In genomic region chr6:117272886-117273285, GRCh38 we compare ENCODE assay signal across 25 cellular contexts. TPM values are rescaled to one million over a fixed set of nuclear protein-coding genes. Genes with fewer than 3 reads are reported as not detected.
DNase-seq lines count a peak whose midpoint lies in the region; ATAC-seq and TF ChIP-seq lines count a peak whose summit lies in the region.
"Had no signal": no experiment of that assay in that cellular context is flagged by ENCODE, and none has a peak within 500 bp of the region (broad histone marks: within the 10 kb centered on the region; RNA-seq: fewer than 3 reads in every experiment).

No MANE protein-coding gene starts in this region.

- TF ChIP-seq CTCF in MM.1S (IDR thresholded peaks at IDR 0.05; ENCODE audit: low read length) (no peak), gastrocnemius medialis (IDR thresholded peaks at IDR 0.05 in 4 of 5, conservative IDR thresholded peaks at IDR 0.05 in 1 of 5) (no peak), brain microvascular endothelial cell (IDR thresholded peaks at IDR 0.05; ENCODE audit: low read depth, low read length, missing control alignments) (no peak)

- TF ChIP-seq POLR2A in gastrocnemius medialis (IDR thresholded peaks at IDR 0.05): no peak

- H3K4me1 ChIP-seq in BLaER1 (peaks cover 8% of the 10 kb centered on the region), MM.1S (ENCODE audit: low read length) (peaks cover 9% of the 10 kb centered on the region), gastrocnemius medialis (peaks cover 43 to 56% of the 10 kb centered on the region in 2 donors)
- H3K4me1 ChIP-seq: A549 had no signal

- peaks cover 0 to 5% of the 10 kb centered on the region in 2 donors for H3K4me1 Mint-ChIP-seq in effector memory CD8-positive, alpha-beta T cell (ENCODE audit: low read depth in 2 of 2)

- H3K9me3 Mint-ChIP-seq in effector memory CD8-positive, alpha-beta T cell: no peaks in the 10 kb centered on the region
- H3K9me3 Mint-ChIP-seq: IgD-negative memory B cell had no signal

- H4K20me1 ChIP-seq in BLaER1 (no peaks in the 10 kb centered on the region), MM.1S (ENCODE audit: insufficient read depth, low read length) (no peaks in the 10 kb centered on the region)

- in situ Hi-C loops in gastrocnemius medialis (cut with MboI; ENCODE audit: low sequenced_read_pairs in 4 of 4) (no loop called here), brain microvascular endothelial cell (cut with HindIII; ENCODE audit: low pct_ligation_motif_present, low sequenced_read_pairs) (no loop called here)

- H3K36me3 Mint-ChIP-seq in effector memory CD8-positive, alpha-beta T cell (ENCODE audit: insufficient read depth): no peaks in the 10 kb centered on the region
- H3K36me3 Mint-ChIP-seq: CD4-positive, CD25-positive, alpha-beta regulatory T cell; CD8-positive, alpha-beta memory T cell; IgD-negative memory B cell had no signal

- no peak overlapping the region for H3K27ac Mint-ChIP-seq in effector memory CD8-positive, alpha-beta T cell
- H3K27ac Mint-ChIP-seq: CD4-positive, CD25-positive, alpha-beta regulatory T cell; CD8-positive, alpha-beta memory T cell; GM23338; IgD-negative memory B cell had no signal

- H3K9ac ChIP-seq in BLaER1 (no peak overlapping the region), MM.1S (ENCODE audit: low read length) (no peak overlapping the region)

- peaks cover 13% of the 10 kb centered on the region for H3K9me3 ChIP-seq in BLaER1
- no peaks in the 10 kb centered on the region for H3K9me3 ChIP-seq in MM.1S (replicated peaks; ENCODE audit: insufficient read depth, low read length)
- H3K9me3 ChIP-seq in gastrocnemius medialis: no peaks in the 10 kb centered on the region
- H3K9me3 ChIP-seq: A549 had no signal

- intact Hi-C loops in gastrocnemius medialis (cut with DNase I; ENCODE audit: low total_unique reads): loop anchor here (10.0 kb wide), 1 partner anchor 1282 kb away; no protein-coding TSS in a partner anchor

- H3K9me2 ChIP-seq in MM.1S (replicated peaks; ENCODE audit: insufficient read depth, low read length): no peaks in the 10 kb centered on the region

- no peaks in the 10 kb centered on the region for H3K79me2 ChIP-seq in MM.1S (ENCODE audit: low read length)

- H3K36me3 ChIP-seq in BLaER1 (no peaks in the 10 kb centered on the region), MM.1S (replicated peaks; ENCODE audit: insufficient read depth, low read length) (no peaks in the 10 kb centered on the region), gastrocnemius medialis (no peaks in the 10 kb centered on the region), brain microvascular endothelial cell (replicated peaks) (no peaks in the 10 kb centered on the region)

- H3K27ac ChIP-seq in BLaER1: no peak overlapping the region
- H3K27ac ChIP-seq in MM.1S (ENCODE audit: low read length): no peak overlapping the region
- H3K27ac ChIP-seq in gastrocnemius medialis: peak overlapping the region; percentile 90 to 99 (median 97)
- no peak overlapping the region for H3K27ac ChIP-seq in brain microvascular endothelial cell
- H3K27ac ChIP-seq: 22Rv1, A549 had no signal

- H2AFZ ChIP-seq in MM.1S (ENCODE audit: low read length): no peak overlapping the region

- no peak overlapping the region for H3K4me3 ChIP-seq in BLaER1
- H3K4me3 ChIP-seq in MM.1S (ENCODE audit: low read length): no peak overlapping the region
- H3K4me3 ChIP-seq in gastrocnemius medialis: no peak overlapping the region
- no peak overlapping the region for H3K4me3 ChIP-seq in brain microvascular endothelial cell (ENCODE audit: low read depth, low read length)
- H3K4me3 ChIP-seq: A549, GM12878 had no signal

- DNase-seq in MM.1S: no peak
- peak; percentile 91 for DNase-seq in myocyte (ENCODE audit: low read depth)
- no peak for DNase-seq in gastrocnemius medialis
- DNase-seq in NCI-H2227 (lab: John Stamatoyannopoulos, UW; ENCODE audit: unreplicated experiment): no peak
- no peak for DNase-seq in SIG-M5 (lab: John Stamatoyannopoulos, UW)
- no peak for DNase-seq in brain microvascular endothelial cell
- no peak for DNase-seq in effector memory CD8-positive, alpha-beta T cell
- DNase-seq: AML-193; C1 segment of cervical spinal cord; CD4-positive, CD25-positive, alpha-beta regulatory T cell; CD8-positive, alpha-beta memory T cell; COR-L47; DMS 273 treated with DMSO at 0.1 percent for 48 hours; DMS53; DND-41; EL; HCEC 1CT had no signal

- H3K27me3 Mint-ChIP-seq in effector memory CD8-positive, alpha-beta T cell: peaks cover 60 to 74% of the 10 kb centered on the region in 2 donors

- H3F3A ChIP-seq in MM.1S (ENCODE audit: insufficient read depth, low read length): no peaks in the 10 kb centered on the region

- H3K4me2 ChIP-seq in BLaER1 (peak overlapping the region; percentile 47), MM.1S (ENCODE audit: low read depth, low read length) (peak overlapping the region; percentile 29; the same call in 1 of the 2 replicates)
- H3K4me2 ChIP-seq: A549 had no signal

- H3K27me3 ChIP-seq in BLaER1 (peaks cover 5% of the 10 kb centered on the region; the same call in 1 of the 2 replicates), MM.1S (replicated peaks; ENCODE audit: insufficient read depth, low read length) (peaks cover 16% of the 10 kb centered on the region), gastrocnemius medialis (peaks cover 0 to 4% (median 0%) of the 10 kb centered on the region in 3 donors), brain microvascular endothelial cell (replicated peaks) (peaks cover 66% of the 10 kb centered on the region)

- no peak for ATAC-seq in gastrocnemius medialis
- no peak for ATAC-seq in effector memory CD8-positive, alpha-beta T cell (replicated peaks)
- ATAC-seq: A549, GM12878, GM23338, HepG2 had no signal

- no peak overlapping the region for H3K4me3 Mint-ChIP-seq in effector memory CD8-positive, alpha-beta T cell
- H3K4me3 Mint-ChIP-seq: CD4-positive, CD25-positive, alpha-beta regulatory T cell; CD8-positive, alpha-beta memory T cell; IgD-negative memory B cell had no signal

RNA-seq across cellular contexts. Expression of gene VGLL2, which starts 7.5 kb away (rescaled TPM):
- 5.7 and 24.4 TPM in 2 replicates for total RNA-seq in myocyte
- polyA plus RNA-seq in myocyte (2012): 17.3 TPM
- total RNA-seq in gastrocnemius medialis: 10 to 100 TPM in 2 of 4 donors, 1 to 10 TPM in 2; 4.9 to 27.5 (median 10.1) TPM
- total RNA-seq: CD4-positive, CD25-positive, alpha-beta regulatory T cell; CD8-positive, alpha-beta memory T cell; G401; GM12878; GM23338; HepG2 had no signal
- polyA plus RNA-seq: A549; CD4-positive, CD25-positive, alpha-beta regulatory T cell; CD8-positive, alpha-beta memory T cell; GM12878; GM23338; HepG2; IgD-negative memory B cell had no signal

Comparison
In these comparisons a context has a peak if more than half of its experiments do, and no peak if none do; other contexts are left out.
1. H3K27ac ChIP-seq: peak in gastrocnemius medialis (4 of 4); none in BLaER1 (single experiment), MM.1S (single experiment) and brain microvascular endothelial cell (single experiment).